Comparison of ENCODE assay signal across 17 cellular contexts in the genomic region with DNA sequence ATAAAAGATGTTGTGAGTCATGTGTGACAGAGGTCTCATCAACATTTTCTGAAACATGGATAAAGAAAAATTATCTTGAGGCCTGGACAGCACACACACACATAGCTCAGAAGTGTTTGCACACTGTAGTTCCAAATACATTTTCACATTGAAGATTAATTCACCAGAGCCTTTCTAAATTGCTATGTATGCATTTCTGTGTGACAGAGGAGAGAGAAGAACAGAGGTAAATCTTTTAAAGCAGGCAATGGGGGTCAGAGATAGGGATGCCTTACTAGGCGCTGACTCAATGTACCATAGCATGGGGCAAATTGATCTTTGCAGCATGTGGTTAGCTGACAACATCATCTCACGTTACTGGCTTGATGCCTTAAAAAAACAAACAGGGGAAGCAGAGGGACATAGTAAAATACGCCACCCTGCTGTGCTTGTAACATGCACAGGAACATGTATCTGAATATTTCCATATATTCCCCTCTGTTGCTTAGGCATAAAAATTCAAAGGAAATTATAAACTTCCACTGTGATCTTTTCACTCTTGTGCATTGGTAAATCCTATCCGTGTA. TPM values are rescaled to one million over a fixed set of nuclear protein-coding genes. Genes with fewer than 3 reads are reported as not detected.
DNase-seq lines count a peak whose midpoint lies in the region; ATAC-seq and TF ChIP-seq lines count a peak whose summit lies in the region.
"Had no signal": no experiment of that assay in that cellular context is flagged by ENCODE, and none has a peak within 500 bp of the region (broad histone marks: within the 10 kb centered on the region; RNA-seq: fewer than 3 reads in every experiment).

No MANE protein-coding gene starts in this region.

- H2AFZ ChIP-seq in neural progenitor cell (replicated peaks), result peak overlapping the region; percentile 78

- no peak overlapping the region for H3K4me3 Mint-ChIP-seq in activated CD8-positive, alpha-beta memory T cell treated with anti-CD3 and anti-CD28 coated beads, Interleukin-2, amount 10 ng/mL, durations not matched to agents 7 days and 5 days
- H3K4me3 Mint-ChIP-seq in activated T-helper 2 cell treated with anti-CD3 and anti-CD28 coated beads, Interferon-gamma antibody, Interleukin-2, Interleukin-4, amounts not matched to agents 10 μg/mL and 5 μg/mL and 100 μg/mL, durations not matched to agents 14 hours and 24 hours and 36 hours (ENCODE audit: low read depth), result no peak overlapping the region
- no peak overlapping the region for H3K4me3 Mint-ChIP-seq in neural progenitor cell
- H3K4me3 Mint-ChIP-seq in endothelial cell (ENCODE audit: unreplicated experiment), result no peak overlapping the region
- H3K4me3 Mint-ChIP-seq: naive thymus-derived CD8-positive, alpha-beta T cell; stimulated activated effector memory CD8-positive, alpha-beta T cell treated with anti-CD3 and anti-CD28 coated beads, Interleukin-12 subunit alpha, Interleukin-12 subunit beta, amount 100 ng/mL, for 72 hours had no signal

- ATAC-seq in activated CD8-positive, alpha-beta memory T cell treated with anti-CD3 and anti-CD28 coated beads, Interleukin-2, amount 10 ng/mL, durations not matched to agents 7 days and 5 days, result peak; percentile 16
- no peak for ATAC-seq in HG03196 (IDR thresholded peaks at IDR 0.05; ENCODE audit: unreplicated experiment)
- ATAC-seq: left ventricle myocardium superior; naive thymus-derived CD8-positive, alpha-beta T cell; stimulated activated effector memory CD8-positive, alpha-beta T cell treated with anti-CD3 and anti-CD28 coated beads, Interleukin-12 subunit alpha, Interleukin-12 subunit beta, amount 100 ng/mL, for 72 hours had no signal

- CTCF ChIA-PET in activated CD8-positive, alpha-beta memory T cell treated with anti-CD3 and anti-CD28 coated beads, Interleukin-2, amount 10 ng/mL, durations not matched to agents 7 days and 5 days (lab: Charles Lee), result interaction anchor here (0.7 to 0.9 kb wide), 2 partner anchors 50 to 877 kb away, joined by 3 to 4 read pairs; no protein-coding TSS in a partner anchor

- DNase-seq in activated CD8-positive, alpha-beta memory T cell treated with anti-CD3 and anti-CD28 coated beads, Interleukin-2, amount 10 ng/mL, durations not matched to agents 7 days and 5 days, result no peak
- no peak for DNase-seq in activated CD8-positive, alpha-beta memory T cell treated with anti-CD3 and anti-CD28 coated beads, Interleukin-2, amount 50 U/mL, for 48 hours
- DNase-seq in LHCN-M2 (ENCODE audit: low read depth) (peak; percentile 56), neural progenitor cell (ENCODE audit: low spot score) (no peak), endothelial cell (ENCODE audit: low spot score) (no peak), SIG-M5 treated with dmso at 0.1 percent for 504 hours (lab: John Stamatoyannopoulos, UW; ENCODE audit: unreplicated experiment) (no peak)
- no peak for DNase-seq in activated T-helper 2 cell treated with anti-CD3 and anti-CD28 coated beads, Interferon-gamma antibody, Interleukin-2, Interleukin-4, amounts not matched to agents 10 μg/mL and 5 μg/mL and 100 μg/mL, durations not matched to agents 14 hours and 24 hours and 36 hours (ENCODE audit: low spot score)
- DNase-seq: left ventricle myocardium superior; naive thymus-derived CD8-positive, alpha-beta T cell; NCI-H1694 treated with DMSO at 0.1 percent for 48 hours; stimulated activated CD4-positive, alpha-beta T cell treated with anti-CD3 and anti-CD28 coated beads, Interleukin-4, amount 100 ng/mL, for 4 hours had no signal

- peaks cover 57% of the 10 kb centered on the region for H3K4me1 Mint-ChIP-seq in activated CD8-positive, alpha-beta memory T cell treated with anti-CD3 and anti-CD28 coated beads, Interleukin-2, amount 10 ng/mL, durations not matched to agents 7 days and 5 days
- peaks cover 47% of the 10 kb centered on the region for H3K4me1 Mint-ChIP-seq in activated T-helper 2 cell treated with anti-CD3 and anti-CD28 coated beads, Interferon-gamma antibody, Interleukin-2, Interleukin-4, amounts not matched to agents 10 μg/mL and 5 μg/mL and 100 μg/mL, durations not matched to agents 14 hours and 24 hours and 36 hours (ENCODE audit: low read depth)
- H3K4me1 Mint-ChIP-seq in neural progenitor cell, result peaks cover 8% of the 10 kb centered on the region
- peaks cover 18% of the 10 kb centered on the region for H3K4me1 Mint-ChIP-seq in endothelial cell (ENCODE audit: unreplicated experiment)

- peak overlapping the region; percentile 56 for H3K27ac Mint-ChIP-seq in activated CD8-positive, alpha-beta memory T cell treated with anti-CD3 and anti-CD28 coated beads, Interleukin-2, amount 10 ng/mL, durations not matched to agents 7 days and 5 days
- peak overlapping the region; percentile 10 for H3K27ac Mint-ChIP-seq in activated T-helper 2 cell treated with anti-CD3 and anti-CD28 coated beads, Interferon-gamma antibody, Interleukin-2, Interleukin-4, amounts not matched to agents 10 μg/mL and 5 μg/mL and 100 μg/mL, durations not matched to agents 14 hours and 24 hours and 36 hours
- H3K27ac Mint-ChIP-seq in neural progenitor cell, result no peak overlapping the region
- no peak overlapping the region for H3K27ac Mint-ChIP-seq in endothelial cell (ENCODE audit: unreplicated experiment)
- H3K27ac Mint-ChIP-seq: stimulated activated effector memory CD8-positive, alpha-beta T cell treated with anti-CD3 and anti-CD28 coated beads, Interleukin-12 subunit alpha, Interleukin-12 subunit beta, amount 100 ng/mL, for 72 hours had no signal

- TF ChIP-seq CTCF in neural progenitor cell (IDR thresholded peaks at IDR 0.05), result no peak
- no peak for TF ChIP-seq CTCF in endothelial cell (IDR thresholded peaks at IDR 0.05; ENCODE audit: unreplicated experiment)

- H3K36me3 ChIP-seq in neural progenitor cell, result no peaks in the 10 kb centered on the region
- H3K36me3 ChIP-seq: right atrium auricular region had no signal

- no peaks in the 10 kb centered on the region for H3K27me3 Mint-ChIP-seq in activated CD8-positive, alpha-beta memory T cell treated with anti-CD3 and anti-CD28 coated beads, Interleukin-2, amount 10 ng/mL, durations not matched to agents 7 days and 5 days
- peaks cover 9% of the 10 kb centered on the region for H3K27me3 Mint-ChIP-seq in activated T-helper 2 cell treated with anti-CD3 and anti-CD28 coated beads, Interferon-gamma antibody, Interleukin-2, Interleukin-4, amounts not matched to agents 10 μg/mL and 5 μg/mL and 100 μg/mL, durations not matched to agents 14 hours and 24 hours and 36 hours (ENCODE audit: low read depth)
- H3K27me3 Mint-ChIP-seq in neural progenitor cell (ENCODE audit: insufficient read depth, low read depth) (no peaks in the 10 kb centered on the region), endothelial cell (ENCODE audit: unreplicated experiment) (no peaks in the 10 kb centered on the region)
- H3K27me3 Mint-ChIP-seq: naive thymus-derived CD8-positive, alpha-beta T cell had no signal

- no peak overlapping the region for H3K27ac ChIP-seq in neural progenitor cell
- H3K27ac ChIP-seq: right atrium auricular region had no signal

- H3K27me3 ChIP-seq in neural progenitor cell, result no peaks in the 10 kb centered on the region
- H3K27me3 ChIP-seq: right atrium auricular region had no signal

- H3K9me3 ChIP-seq in neural progenitor cell (ENCODE audit: low read depth), result no peaks in the 10 kb centered on the region
- H3K9me3 ChIP-seq: right atrium auricular region had no signal

- intact Hi-C loops in activated T-helper 2 cell treated with anti-CD3 and anti-CD28 coated beads, Interferon-gamma antibody, Interleukin-2, Interleukin-4, amounts not matched to agents 10 μg/mL and 5 μg/mL and 100 μg/mL, durations not matched to agents 14 hours and 24 hours and 36 hours (cut with micrococcal nuclease), result no loop called here

- peaks cover 1% of the 10 kb centered on the region for H3K36me3 Mint-ChIP-seq in activated CD8-positive, alpha-beta memory T cell treated with anti-CD3 and anti-CD28 coated beads, Interleukin-2, amount 10 ng/mL, durations not matched to agents 7 days and 5 days
- H3K36me3 Mint-ChIP-seq in activated T-helper 2 cell treated with anti-CD3 and anti-CD28 coated beads, Interferon-gamma antibody, Interleukin-2, Interleukin-4, amounts not matched to agents 10 μg/mL and 5 μg/mL and 100 μg/mL, durations not matched to agents 14 hours and 24 hours and 36 hours (ENCODE audit: low read depth), result no peaks in the 10 kb centered on the region
- H3K36me3 Mint-ChIP-seq in neural progenitor cell, result no peaks in the 10 kb centered on the region
- no peaks in the 10 kb centered on the region for H3K36me3 Mint-ChIP-seq in endothelial cell (ENCODE audit: low read depth, unreplicated experiment)
- H3K36me3 Mint-ChIP-seq: naive thymus-derived CD8-positive, alpha-beta T cell; stimulated activated effector memory CD8-positive, alpha-beta T cell treated with anti-CD3 and anti-CD28 coated beads, Interleukin-12 subunit alpha, Interleukin-12 subunit beta, amount 100 ng/mL, for 72 hours had no signal

- no peaks in the 10 kb centered on the region for H3K79me2 ChIP-seq in neural progenitor cell (ENCODE audit: low read depth)

- no peaks in the 10 kb centered on the region for H3K9me3 Mint-ChIP-seq in activated CD8-positive, alpha-beta memory T cell treated with anti-CD3 and anti-CD28 coated beads, Interleukin-2, amount 10 ng/mL, durations not matched to agents 7 days and 5 days (ENCODE audit: low read depth)
- no peaks in the 10 kb centered on the region for H3K9me3 Mint-ChIP-seq in activated T-helper 2 cell treated with anti-CD3 and anti-CD28 coated beads, Interferon-gamma antibody, Interleukin-2, Interleukin-4, amounts not matched to agents 10 μg/mL and 5 μg/mL and 100 μg/mL, durations not matched to agents 14 hours and 24 hours and 36 hours
- H3K9me3 Mint-ChIP-seq in neural progenitor cell, result no peaks in the 10 kb centered on the region
- no peaks in the 10 kb centered on the region for H3K9me3 Mint-ChIP-seq in endothelial cell (ENCODE audit: unreplicated experiment)
- H3K9me3 Mint-ChIP-seq: naive thymus-derived CD8-positive, alpha-beta T cell; stimulated activated effector memory CD8-positive, alpha-beta T cell treated with anti-CD3 and anti-CD28 coated beads, Interleukin-12 subunit alpha, Interleukin-12 subunit beta, amount 100 ng/mL, for 72 hours had no signal

- no peak overlapping the region for H3K4me3 ChIP-seq in neural progenitor cell
- H3K4me3 ChIP-seq: right atrium auricular region had no signal

- H3K4me2 ChIP-seq in neural progenitor cell, result no peak overlapping the region

- no peaks in the 10 kb centered on the region for H4K20me1 ChIP-seq in neural progenitor cell (ENCODE audit: low read depth)

- no peak overlapping the region for H3K9ac ChIP-seq in neural progenitor cell

- peaks cover 4% of the 10 kb centered on the region for H3K4me1 ChIP-seq in neural progenitor cell
- H3K4me1 ChIP-seq: right atrium auricular region had no signal

- H3F3A ChIP-seq in neural progenitor cell (ENCODE audit: low read depth), result peaks cover 4% of the 10 kb centered on the region

RNA-seq across cellular contexts. Expression of a gene that starts 7.7 kb away (rescaled TPM):
- not detected for total RNA-seq in activated CD8-positive, alpha-beta memory T cell treated with anti-CD3 and anti-CD28 coated beads, Interleukin-2, amount 10 ng/mL, durations not matched to agents 7 days and 5 days
- total RNA-seq in LHCN-M2 (2014; rRNA removed) (not detected in 2 replicates), neural progenitor cell (ENCODE audit: low replicate concordance) (not detected in 2 replicates), endothelial cell (ENCODE audit: unreplicated experiment) (not detected)
- polyA plus RNA-seq in LHCN-M2 (2012), result not detected
- total RNA-seq in activated T-helper 2 cell treated with anti-CD3 and anti-CD28 coated beads, Interferon-gamma antibody, Interleukin-2, Interleukin-4, amounts not matched to agents 10 μg/mL and 5 μg/mL and 100 μg/mL, durations not matched to agents 14 hours and 24 hours and 36 hours, result not detected in 2 replicates
- total RNA-seq: cerebellum; left ventricle myocardium superior; naive thymus-derived CD8-positive, alpha-beta T cell; right atrium auricular region; SK-MEL-5; ureter had no signal
- polyA plus RNA-seq: naive thymus-derived CD8-positive, alpha-beta T cell had no signal

RNA-seq across cellular contexts. Expression of a gene that starts 41.6 kb away (rescaled TPM):
- 10 to 100 TPM; 22.5 to 26.3 TPM for total RNA-seq in activated CD8-positive, alpha-beta memory T cell treated with anti-CD3 and anti-CD28 coated beads, Interleukin-2, amount 10 ng/mL, durations not matched to agents 7 days and 5 days
- 31.1 and 33.9 TPM in 2 replicates for total RNA-seq in LHCN-M2 (2014; rRNA removed)
- polyA plus RNA-seq in LHCN-M2 (2012), result 13.9 TPM
- 25.0 and 25.2 TPM in 2 replicates for total RNA-seq in activated T-helper 2 cell treated with anti-CD3 and anti-CD28 coated beads, Interferon-gamma antibody, Interleukin-2, Interleukin-4, amounts not matched to agents 10 μg/mL and 5 μg/mL and 100 μg/mL, durations not matched to agents 14 hours and 24 hours and 36 hours
- 34.5 and 62.4 TPM in 2 replicates for total RNA-seq in neural progenitor cell (ENCODE audit: low replicate concordance)
- 40.7 TPM for total RNA-seq in endothelial cell (ENCODE audit: unreplicated experiment)

Comparison
In these comparisons a context has a peak if more than half of its experiments do, and no peak if none do; other contexts are left out.
1. H3K27ac Mint-ChIP-seq: peak in activated CD8-positive, alpha-beta memory T cell treated with anti-CD3 and anti-CD28 coated beads, Interleukin-2, amount 10 ng/mL, durations not matched to agents 7 days and 5 days (single experiment) and activated T-helper 2 cell treated with anti-CD3 and anti-CD28 coated beads, Interferon-gamma antibody, Interleukin-2, Interleukin-4, amounts not matched to agents 10 μg/mL and 5 μg/mL and 100 μg/mL, durations not matched to agents 14 hours and 24 hours and 36 hours (single experiment); none in neural progenitor cell (single experiment) and endothelial cell (single experiment).